ENCODE assay signal across 30 cellular contexts in genomic region chr1:208967334-208967733, GRCh38.
"Had no signal": no experiment of that assay in that cellular context is flagged by ENCODE, and none has a peak within 500 bp of the region (broad histone marks: within the 10 kb centered on the region; RNA-seq: fewer than 3 reads in every experiment).

No MANE protein-coding gene starts in this region.

- ATAC-seq: activated CD4-positive, alpha-beta T cell treated with anti-CD3 and anti-CD28 coated beads for 36 hours; activated CD8-positive, alpha-beta memory T cell treated with anti-CD3 and anti-CD28 coated beads, Interleukin-2, amount 10 ng/mL, durations not matched to agents 7 days and 5 days; activated CD8-positive, alpha-beta T cell treated with anti-CD3 and anti-CD28 coated beads, Interleukin-2, amount 10 ng/mL, durations not matched to agents 7 days and 5 days; activated naive CD8-positive, alpha-beta T cell treated with anti-CD3 and anti-CD28 coated beads, Interleukin-2, amount 50 U/mL, for 24 hours; body of pancreas; gastroesophageal sphincter had no signal

- H3K27me3 ChIP-seq: adrenal gland, body of pancreas, colonic mucosa, esophagus squamous epithelium, gastroesophageal sphincter had no signal

- H3K36me3 ChIP-seq: adrenal gland, colonic mucosa, esophagus squamous epithelium, gastroesophageal sphincter had no signal

- H3K4me1 ChIP-seq: adrenal gland, body of pancreas, colonic mucosa, esophagus squamous epithelium, gastroesophageal sphincter had no signal

- FAIRE-seq: endometrium, endothelial cell of umbilical vein had no signal

- H3K9me3 ChIP-seq: adrenal gland, body of pancreas, colonic mucosa, esophagus squamous epithelium, gastroesophageal sphincter had no signal

- DNase-seq: activated CD4-positive, alpha-beta memory T cell treated with anti-CD3 and anti-CD28 coated beads for 36 hours; activated CD4-positive, alpha-beta T cell treated with anti-CD3 and anti-CD28 coated beads for 36 hours; activated CD4-positive, alpha-beta T cell treated with anti-CD3 and anti-CD28 coated beads, Interleukin-2, amount 10 ng/mL, durations not matched to agents 24 days and 14 days; activated CD4-positive, CD25-positive, alpha-beta regulatory T cell; activated CD4-positive, CD25-positive, alpha-beta regulatory T cell treated with anti-CD3 and anti-CD28 coated beads, Interleukin-2, amount 50 U/mL, for 72 hours; activated CD8-positive, alpha-beta memory T cell treated with anti-CD3 and anti-CD28 coated beads, Interleukin-2, amount 10 ng/mL, durations not matched to agents 7 days and 5 days; activated CD8-positive, alpha-beta memory T cell treated with anti-CD3 and anti-CD28 coated beads, Interleukin-2, amount 50 U/mL, for 4 hours; activated CD8-positive, alpha-beta T cell treated with anti-CD3 and anti-CD28 coated beads, Interleukin-2, amount 10 ng/mL, durations not matched to agents 7 days and 5 days; activated effector memory CD4-positive, alpha-beta T cell treated with anti-CD3 and anti-CD28 coated beads, Interleukin-2, amount 50 U/mL, for 16 hours; activated naive CD4-positive, alpha-beta T cell treated with anti-CD3 and anti-CD28 coated beads for 36 hours; activated naive CD8-positive, alpha-beta T cell treated with anti-CD3 and anti-CD28 coated beads for 36 hours; activated naive CD8-positive, alpha-beta T cell treated with anti-CD3 and anti-CD28 coated beads, Interleukin-2, amount 50 U/mL, for 24 hours; activated T-cell treated with anti-CD3 and anti-CD28 coated beads, Interleukin-2, amount 50 U/mL, for 1 hour; activated T-cell treated with anti-CD3 and anti-CD28 coated beads, Interleukin-2, amount 50 U/mL, for 48 hours; adrenal gland; amygdala; aorta; body of pancreas; central memory CD4-positive, alpha-beta T cell; cerebellar nuclear complex; colonic mucosa; effector CD8-positive, alpha-beta T cell; esophagus squamous epithelium; foreskin melanocyte; head of caudate nucleus; hippocampal formation had no signal

- H3K4me3 ChIP-seq: adrenal gland, body of pancreas, colonic mucosa, esophagus squamous epithelium, gastroesophageal sphincter had no signal

- H3K27ac ChIP-seq: adrenal gland, body of pancreas, colonic mucosa, epithelial cell of prostate, esophagus squamous epithelium, gastroesophageal sphincter had no signal
